8 cellular contexts compared by ENCODE assay signal in genomic region chr22:28680813-28681490, GRCh38. TPM values are rescaled to one million over a fixed set of nuclear protein-coding genes. Genes with fewer than 3 reads are reported as not detected.
DNase-seq lines count a peak whose midpoint lies in the region; ATAC-seq and TF ChIP-seq lines count a peak whose summit lies in the region.
"Not testable (repeated sequence)": the region's sequence is repeated elsewhere in the genome, so short reads cannot be mapped to it uniquely, and the experiment has no call there.

No MANE protein-coding gene starts in this region.

- not testable (repeated sequence) for BruUV-seq in PC-3 (replicated peaks; lab: Mats Ljungman, UMichigan)

- H3K9me3 Mint-ChIP-seq in activated T-helper 17 cell treated with anti-CD3 and anti-CD28 coated beads, Interleukin-2, amount 50 U/mL, for 72 hours; naive thymus-derived CD4-positive, alpha-beta T cell; type B pancreatic cell: not testable (repeated sequence)

- not testable (repeated sequence) for H3K27me3 ChIP-seq in PC-3 (ENCODE audit: low read length)
- H3K27me3 ChIP-seq in naive thymus-derived CD4-positive, alpha-beta T cell (ENCODE audit: control insufficient read depth in 2 of 2, insufficient read depth in 2 of 2, low read length in 2 of 2): peaks cover 2 to 14% of the 10 kb centered on the region in 2 donors

- POLR2A ChIA-PET in PC-3 (lab: Charles Lee; ENCODE audit: unreplicated experiment); naive thymus-derived CD4-positive, alpha-beta T cell (lab: Charles Lee): not testable (repeated sequence)

- not testable (repeated sequence) for ATAC-seq in PC-3; activated T-helper 17 cell treated with anti-CD3 and anti-CD28 coated beads, Interleukin-2, amount 50 U/mL, for 72 hours (replicated peaks); naive thymus-derived CD4-positive, alpha-beta T cell

- not testable (repeated sequence) for TF ChIP-seq CTCF in PC-3 (conservative IDR thresholded peaks at IDR 0.05; ENCODE audit: low read depth, low read length); choroid plexus epithelial cell (conservative IDR thresholded peaks at IDR 0.05; ENCODE audit: low read depth, low read length); fibroblast of the aortic adventitia (IDR thresholded peaks at IDR 0.05; ENCODE audit: insufficient read depth, low read length); type B pancreatic cell (conservative IDR thresholded peaks at IDR 0.05)

- H3K36me3 ChIP-seq in PC-3 (ENCODE audit: low read depth, low read length); naive thymus-derived CD4-positive, alpha-beta T cell (ENCODE audit: control insufficient read depth in 2 of 3, insufficient read depth in 3 of 3, low read length in 3 of 3): not testable (repeated sequence)

- not testable (repeated sequence) for H3K79me2 ChIP-seq in PC-3 (ENCODE audit: low read length)

- not testable (repeated sequence) for H3F3A ChIP-seq in PC-3 (ENCODE audit: low read length, unreplicated experiment)

- H3K9ac ChIP-seq in PC-3 (ENCODE audit: low read length): not testable (repeated sequence)

- not testable (repeated sequence) for H2AFZ ChIP-seq in PC-3 (ENCODE audit: low read length)

- not testable (repeated sequence) for H3K4me2 ChIP-seq in PC-3 (ENCODE audit: low read length)

- not testable (repeated sequence) for TF ChIP-seq EP300 in Ishikawa (IDR thresholded peaks at IDR 0.05; ENCODE audit: borderline replicate concordance)

- not testable (repeated sequence) for H3K9me2 ChIP-seq in PC-3 (replicated peaks; ENCODE audit: low read length)

- not testable (repeated sequence) for H3K27ac Mint-ChIP-seq in activated T-helper 17 cell treated with anti-CD3 and anti-CD28 coated beads, Interleukin-2, amount 50 U/mL, for 72 hours; naive thymus-derived CD4-positive, alpha-beta T cell; type B pancreatic cell

- H4K20me1 ChIP-seq in PC-3 (ENCODE audit: low read length): not testable (repeated sequence)

- not testable (repeated sequence) for H3K4me3 ChIP-seq in PC-3 (ENCODE audit: low read length); choroid plexus epithelial cell (ENCODE audit: low read depth, low read length); fibroblast of the aortic adventitia (ENCODE audit: low read depth, low read length); naive thymus-derived CD4-positive, alpha-beta T cell (ENCODE audit: low read length)

- CTCF ChIA-PET in PC-3 (lab: Charles Lee); naive thymus-derived CD4-positive, alpha-beta T cell (lab: Charles Lee): not testable (repeated sequence)

- not testable (repeated sequence) for H3K36me3 Mint-ChIP-seq in activated T-helper 17 cell treated with anti-CD3 and anti-CD28 coated beads, Interleukin-2, amount 50 U/mL, for 72 hours (ENCODE audit: low read depth); naive thymus-derived CD4-positive, alpha-beta T cell; type B pancreatic cell

- H3K4me1 Mint-ChIP-seq in activated T-helper 17 cell treated with anti-CD3 and anti-CD28 coated beads, Interleukin-2, amount 50 U/mL, for 72 hours; type B pancreatic cell (ENCODE audit: unreplicated experiment): not testable (repeated sequence)
- peaks cover 0 to 12% (median 8%) of the 10 kb centered on the region in 7 donors for H3K4me1 Mint-ChIP-seq in naive thymus-derived CD4-positive, alpha-beta T cell

- DNase-seq in DMS53 (lab: John Stamatoyannopoulos, UW) (peak; percentile 72), PC-3 (peak; percentile 60), choroid plexus epithelial cell (ENCODE audit: low read depth) (peak; percentile 53), fibroblast of the aortic adventitia (ENCODE audit: low read depth) (peak; percentile 25)
- DNase-seq in naive thymus-derived CD4-positive, alpha-beta T cell; type B pancreatic cell (ENCODE audit: extremely low spot score, unreplicated experiment): not testable (repeated sequence)

- H3K27me3 Mint-ChIP-seq in activated T-helper 17 cell treated with anti-CD3 and anti-CD28 coated beads, Interleukin-2, amount 50 U/mL, for 72 hours: peaks cover 33% of the 10 kb centered on the region
- peaks cover 56 to 90% (median 69%) of the 10 kb centered on the region in 5 donors for H3K27me3 Mint-ChIP-seq in naive thymus-derived CD4-positive, alpha-beta T cell
- not testable (repeated sequence) for H3K27me3 Mint-ChIP-seq in type B pancreatic cell

- TF ChIP-seq RAD21 in Ishikawa (IDR thresholded peaks at IDR 0.05; ENCODE audit: low read depth): not testable (repeated sequence)

- intact Hi-C loops in PC-3 (cut with micrococcal nuclease): not testable (repeated sequence)
- intact Hi-C loops in naive thymus-derived CD4-positive, alpha-beta T cell (cut with micrococcal nuclease): loop anchor here in 1 of 2 donors (10.0 kb wide), 1 partner anchor 56 kb away; no protein-coding TSS in a partner anchor

- H3K27ac ChIP-seq in PC-3 (ENCODE audit: low read length); naive thymus-derived CD4-positive, alpha-beta T cell (ENCODE audit: low read depth, low read length): not testable (repeated sequence)

- not testable (repeated sequence) for H3K4me1 ChIP-seq in PC-3 (ENCODE audit: insufficient read depth, low read length); naive thymus-derived CD4-positive, alpha-beta T cell (ENCODE audit: control insufficient read depth in 2 of 2, insufficient read depth in 2 of 2, low read length in 2 of 2)

- peak overlapping the region; percentile 71 for H3K4me3 Mint-ChIP-seq in activated T-helper 17 cell treated with anti-CD3 and anti-CD28 coated beads, Interleukin-2, amount 50 U/mL, for 72 hours
- peak overlapping the region in 6 of 10 donors; percentile 5 to 83 (median 59) for H3K4me3 Mint-ChIP-seq in naive thymus-derived CD4-positive, alpha-beta T cell
- H3K4me3 Mint-ChIP-seq in type B pancreatic cell: peak overlapping the region; percentile 95

- H3K9me3 ChIP-seq in PC-3 (ENCODE audit: low read length); naive thymus-derived CD4-positive, alpha-beta T cell (ENCODE audit: control insufficient read depth in 2 of 3, low read length in 3 of 3): not testable (repeated sequence)

TF ChIP-seq in Ishikawa, 13 proteins besides CTCF, POLR2A, EP300 and RAD21:
- peak; percentile 57; the same call in 1 of the 2 replicates for TF ChIP-seq CEBPB (IDR thresholded peaks at IDR 0.05)

RNA-seq across cellular contexts. Expression of gene TTC28, which starts 1.3 kb away (rescaled TPM):
- total RNA-seq in PC-3 (2014; rRNA removed) (4.1 and 6.3 TPM in 2 replicates), fibroblast of the aortic adventitia (ENCODE audit: low replicate concordance) (37.5 and 55.8 TPM in 2 replicates), type B pancreatic cell (ENCODE audit: low replicate concordance) (19.2 and 59.2 TPM in 2 replicates)
- under 1 TPM; 0.03 to 0.28 TPM for total RNA-seq in activated T-helper 17 cell treated with anti-CD3 and anti-CD28 coated beads, Interleukin-2, amount 50 U/mL, for 72 hours
- 1 to 10 TPM; 2.4 to 8.3 (median 5.1) TPM for total RNA-seq in naive thymus-derived CD4-positive, alpha-beta T cell
- polyA plus RNA-seq in naive thymus-derived CD4-positive, alpha-beta T cell: 1 to 10 TPM in 1 of 2 donors, under 1 TPM in 1; 0.50 to 2.1 TPM
